In the genomic region with DNA sequence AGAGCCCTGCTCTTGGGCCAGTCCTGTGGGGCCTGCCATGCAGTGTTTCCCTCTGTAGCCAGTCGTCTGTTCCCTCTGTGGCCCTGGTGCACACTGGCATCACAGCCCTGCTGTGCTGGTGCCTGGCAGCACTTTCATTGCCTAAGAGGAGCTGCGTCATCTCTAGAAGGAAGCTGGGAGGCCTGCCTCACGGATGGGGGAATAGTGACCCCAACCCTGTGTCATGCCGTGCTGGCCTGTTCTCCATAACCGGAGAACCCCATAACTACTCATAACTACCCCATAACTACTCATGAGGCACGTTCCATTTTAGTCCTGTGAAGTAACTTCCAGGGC, we compare ENCODE assay signal across 20 cellular contexts. TPM values are rescaled to one million over a fixed set of nuclear protein-coding genes. Genes with fewer than 3 reads are reported as not detected.
"Had no signal": no experiment of that assay in that cellular context is flagged by ENCODE, and none has a peak within 500 bp of the region (broad histone marks: within the 10 kb centered on the region; RNA-seq: fewer than 3 reads in every experiment).

No MANE protein-coding gene starts in this region.

- H3K4me1 Mint-ChIP-seq: nephron had no signal

- DNase-seq: dermis blood vessel endothelial cell; esophagus squamous epithelium; foreskin fibroblast; glutamatergic neuron; immature natural killer cell; left lung; lower lobe of right lung; midbrain; sigmoid colon; stimulated activated CD4-positive, alpha-beta T cell treated with anti-CD3 and anti-CD28 coated beads, Interleukin-12 subunit alpha, Interleukin-12 subunit beta, amount 100 ng/mL, for 4 hours; stimulated activated naive CD8-positive, alpha-beta T cell treated with anti-CD3 and anti-CD28 coated beads, Interleukin-15, Interleukin-2, amounts not matched to agents 100 U/mL and 50 U/mL, for 24 hours; tibial artery; uterus had no signal

- ATAC-seq: gastroesophageal sphincter; stimulated activated naive CD8-positive, alpha-beta T cell treated with anti-CD3 and anti-CD28 coated beads, Interleukin-15, Interleukin-2, amounts not matched to agents 100 U/mL and 50 U/mL, for 24 hours had no signal

- H3K36me3 Mint-ChIP-seq: immature natural killer cell, memory B cell had no signal

- H3K4me3 Mint-ChIP-seq: immature natural killer cell, memory B cell, nephron had no signal

- H3K27me3 Mint-ChIP-seq: memory B cell had no signal

- H3K9me3 Mint-ChIP-seq: immature natural killer cell, memory B cell, nephron had no signal

- H3K4me1 ChIP-seq: uterus had no signal

- H3K9me3 ChIP-seq: esophagus squamous epithelium, gastroesophageal sphincter, left lung, lower lobe of right lung, sigmoid colon, tibial artery, upper lobe of left lung, uterus had no signal

- H3K36me3 ChIP-seq: left lung, lower lobe of right lung, upper lobe of left lung, uterus had no signal

- H3K4me3 ChIP-seq: esophagus squamous epithelium, gastroesophageal sphincter, left lung, lower lobe of right lung, sigmoid colon, skin epidermis, tibial artery, upper lobe of left lung, uterus had no signal

- H3K27ac Mint-ChIP-seq: immature natural killer cell, memory B cell, nephron had no signal

- H3K27me3 ChIP-seq: esophagus squamous epithelium, gastroesophageal sphincter, left lung, sigmoid colon, tibial artery, upper lobe of left lung, uterus had no signal

- H3K27ac ChIP-seq: esophagus squamous epithelium, gastroesophageal sphincter, lower lobe of right lung, sigmoid colon, skin epidermis, tibial artery, uterus had no signal

RNA-seq across cellular contexts. Expression of a gene that starts 17.5 kb away (rescaled TPM):
- total RNA-seq: esophagus squamous epithelium, osteoblast had no signal
- polyA plus RNA-seq: keratinocyte had no signal
